Comparison of ENCODE assay signal across 8 cellular contexts in genomic region chr9:1837453-1838084, GRCh38.
A peak's percentile ranks its signal among the peaks of the same experiment; 100 is the strongest.
DNase-seq lines count a peak whose midpoint lies in the region; ATAC-seq, FAIRE-seq and TF ChIP-seq lines count a peak whose summit lies in the region.

No MANE protein-coding gene starts in this region.

- POLR2A ChIA-PET in GM12878 (lab: Charles Lee), result interaction anchor here (1.1 kb wide), 2 partner anchors 37 to 102 kb away, joined by 3 to 4 read pairs; no protein-coding TSS in a partner anchor

- H3K27me3 ChIP-seq in GM23248 (replicated peaks; ENCODE audit: insufficient read depth), result no peaks in the 10 kb centered on the region
- H3K27me3 ChIP-seq in GM12878 (replicated peaks in 1 of 2; ENCODE audit: control insufficient read depth in 2 of 2, insufficient read depth in 2 of 2, low read length in 1 of 2), result no peaks in the 10 kb centered on the region
- no peaks in the 10 kb centered on the region for H3K27me3 ChIP-seq in ascending aorta

- H3F3A ChIP-seq in GM23248 (ENCODE audit: insufficient read depth), result no peaks in the 10 kb centered on the region

- TF ChIP-seq POLR2A in GM12878 (IDR thresholded peaks at IDR 0.05; ENCODE audit: low read depth, low read length), result no peak

- H3K4me3 Mint-ChIP-seq in activated naive CD8-positive, alpha-beta T cell treated with anti-CD3 and anti-CD28 coated beads, Interleukin-2, amount 50 U/mL, for 24 hours, result no peak overlapping the region
- H3K4me3 Mint-ChIP-seq in activated naive CD8-positive, alpha-beta T cell treated with anti-CD3 and anti-CD28 coated beads for 36 hours, result no peak overlapping the region

- no peak for ATAC-seq in activated naive CD8-positive, alpha-beta T cell treated with anti-CD3 and anti-CD28 coated beads, Interleukin-2, amount 50 U/mL, for 24 hours
- ATAC-seq in GM12878 (peak; percentile 98), mucosa of descending colon (peak; percentile 16)

- SMC1A ChIA-PET in GM12878 (lab: Charles Lee; ENCODE audit: uncharacterized antibody, unreplicated experiment), result interaction anchor here (0.6 to 4.8 kb wide), 50 partner anchors 9 to 819 kb away, joined by 3 to 40 read pairs (median 4); no protein-coding TSS in a partner anchor

- in situ Hi-C loops in GM23248 (cut with MboI) (no loop called here), GM12878 (cut with MboI) (no loop called here)

- no peak overlapping the region for H3K27ac ChIP-seq in GM23248
- H3K27ac ChIP-seq in GM12878 (ENCODE audit: control insufficient read depth, insufficient read depth), result no peak overlapping the region
- no peak overlapping the region for H3K27ac ChIP-seq in ascending aorta

- H3K4me1 Mint-ChIP-seq in activated naive CD8-positive, alpha-beta T cell treated with anti-CD3 and anti-CD28 coated beads, Interleukin-2, amount 50 U/mL, for 24 hours, result no peaks in the 10 kb centered on the region
- no peaks in the 10 kb centered on the region for H3K4me1 Mint-ChIP-seq in activated naive CD8-positive, alpha-beta T cell treated with anti-CD3 and anti-CD28 coated beads for 36 hours

- CTCF ChIA-PET in GM12878 (lab: Yijun Ruan, JAX), result interaction anchor here (0.6 to 5.1 kb wide), 57 partner anchors 9 to 833 kb away, joined by 3 to 87 read pairs (median 5); no protein-coding TSS in a partner anchor

- WGBS in GM23248 (ENCODE audit: low coverage in 1 of 2, low lambda C conversion rate in 2 of 2, missing lambda C conversion rate in 2 of 2), 2 experiments, result 31 to 41% methylated on average over 6 of the region's 6 CpGs
- WGBS in GM12878 (ENCODE audit: insufficient coverage, insufficient replicate concordance, low lambda C conversion rate, missing lambda C conversion rate), result 34% methylated on average over 6 of the region's 6 CpGs

- H3K9ac ChIP-seq in GM23248 (no peak overlapping the region), GM12878 (ENCODE audit: control insufficient read depth, insufficient read depth, low read length) (no peak overlapping the region)

- H3K36me3 Mint-ChIP-seq in activated naive CD8-positive, alpha-beta T cell treated with anti-CD3 and anti-CD28 coated beads, Interleukin-2, amount 50 U/mL, for 24 hours (ENCODE audit: low read depth), result no peaks in the 10 kb centered on the region
- H3K36me3 Mint-ChIP-seq in activated naive CD8-positive, alpha-beta T cell treated with anti-CD3 and anti-CD28 coated beads for 36 hours, result no peaks in the 10 kb centered on the region

- peaks cover 2% of the 10 kb centered on the region for H3K27me3 Mint-ChIP-seq in activated naive CD8-positive, alpha-beta T cell treated with anti-CD3 and anti-CD28 coated beads, Interleukin-2, amount 50 U/mL, for 24 hours
- peaks cover 5% of the 10 kb centered on the region for H3K27me3 Mint-ChIP-seq in activated naive CD8-positive, alpha-beta T cell treated with anti-CD3 and anti-CD28 coated beads for 36 hours

- no peak overlapping the region for H3K4me3 ChIP-seq in GM23248
- no peak overlapping the region for H3K4me3 ChIP-seq in GM12878
- no peak overlapping the region for H3K4me3 ChIP-seq in mucosa of descending colon
- no peak overlapping the region for H3K4me3 ChIP-seq in ascending aorta

- H3K9me3 ChIP-seq in GM23248 (ENCODE audit: low read depth) (no peaks in the 10 kb centered on the region), GM12878 (replicated peaks; ENCODE audit: control insufficient read depth, insufficient read depth, low read length) (no peaks in the 10 kb centered on the region), mucosa of descending colon (no peaks in the 10 kb centered on the region), ascending aorta (no peaks in the 10 kb centered on the region)

- peak; percentile 70 to 77 (median 74) for TF ChIP-seq CTCF in GM12878 (IDR thresholded peaks at IDR 0.05 in 2 of 3, conservative IDR thresholded peaks at IDR 0.05 in 1 of 3; ENCODE audit: control insufficient read depth in 2 of 3, extremely low read depth in 1 of 3, insufficient read depth in 1 of 3, low read depth in 3 of 3, low read length in 3 of 3)
- no peak for TF ChIP-seq CTCF in mucosa of descending colon (IDR thresholded peaks at IDR 0.05)
- TF ChIP-seq CTCF in ascending aorta (IDR thresholded peaks at IDR 0.05), result peak in 1 of 3 experiments; percentile 29

- H3K4me1 ChIP-seq in GM23248 (ENCODE audit: insufficient read depth), result no peaks in the 10 kb centered on the region
- H3K4me1 ChIP-seq in GM12878 (ENCODE audit: control insufficient read depth, insufficient read depth, low read length), result no peaks in the 10 kb centered on the region
- no peaks in the 10 kb centered on the region for H3K4me1 ChIP-seq in mucosa of descending colon (ENCODE audit: low read depth)
- no peaks in the 10 kb centered on the region for H3K4me1 ChIP-seq in ascending aorta

- FAIRE-seq in GM12878 (lab: Jason Lieb, UNC), result no peak

- DNase-seq in activated naive CD8-positive, alpha-beta T cell treated with anti-CD3 and anti-CD28 coated beads, Interleukin-2, amount 50 U/mL, for 24 hours, result peak; percentile 6
- no peak for DNase-seq in activated naive CD8-positive, alpha-beta T cell treated with anti-CD3 and anti-CD28 coated beads for 36 hours
- DNase-seq in GM23248, result peak; percentile 40
- DNase-seq in MV-4-11 (lab: John Stamatoyannopoulos, UW), result peak; percentile 18
- peak; percentile 45 for DNase-seq in GM12878 (ENCODE audit: low read depth, low spot score)
- DNase-seq in mucosa of descending colon, result peak in 2 of 3 donors; percentile 28 to 31
- DNase-seq in ascending aorta (ENCODE audit: low spot score in 2 of 2), result no peak
- no peak for DNase-seq in NCI-H226

- H4K20me1 ChIP-seq in GM23248 (ENCODE audit: insufficient read depth), result no peaks in the 10 kb centered on the region
- H4K20me1 ChIP-seq in GM12878 (ENCODE audit: control insufficient read depth, insufficient read depth), result no peaks in the 10 kb centered on the region

- intact Hi-C loops in GM12878 (cut with micrococcal nuclease; ENCODE audit: unreplicated experiment), result loop anchor here (1.0 to 10.0 kb wide), 5 partner anchors 103 to 373 kb away; no protein-coding TSS in a partner anchor
- intact Hi-C loops in mucosa of descending colon (cut with DNase I, micrococcal nuclease), result no loop called here
- intact Hi-C loops in ascending aorta (cut with DNase I), result no loop called here

- H3K4me2 ChIP-seq in GM23248 (ENCODE audit: unreplicated experiment) (no peak overlapping the region), GM12878 (ENCODE audit: control insufficient read depth, insufficient read depth) (no peak overlapping the region)

- TF ChIP-seq RAD21 in GM12878 (IDR thresholded peaks at IDR 0.05; ENCODE audit: insufficient read depth, low read depth, low read length), result peak; percentile 71

- H2AFZ ChIP-seq in GM23248, result no peak overlapping the region
- no peak overlapping the region for H2AFZ ChIP-seq in GM12878 (ENCODE audit: control insufficient read depth, low read depth, low read length)

- no peaks in the 10 kb centered on the region for H3K9me3 Mint-ChIP-seq in activated naive CD8-positive, alpha-beta T cell treated with anti-CD3 and anti-CD28 coated beads, Interleukin-2, amount 50 U/mL, for 24 hours
- no peaks in the 10 kb centered on the region for H3K9me3 Mint-ChIP-seq in activated naive CD8-positive, alpha-beta T cell treated with anti-CD3 and anti-CD28 coated beads for 36 hours

- H3K79me2 ChIP-seq in GM23248 (ENCODE audit: insufficient read depth) (no peaks in the 10 kb centered on the region), GM12878 (ENCODE audit: control insufficient read depth, insufficient read depth, low read length) (no peaks in the 10 kb centered on the region)

- no peak overlapping the region for H3K27ac Mint-ChIP-seq in activated naive CD8-positive, alpha-beta T cell treated with anti-CD3 and anti-CD28 coated beads, Interleukin-2, amount 50 U/mL, for 24 hours
- no peak overlapping the region for H3K27ac Mint-ChIP-seq in activated naive CD8-positive, alpha-beta T cell treated with anti-CD3 and anti-CD28 coated beads for 36 hours

- H3K36me3 ChIP-seq in GM23248 (ENCODE audit: low read depth), result no peaks in the 10 kb centered on the region
- no peaks in the 10 kb centered on the region for H3K36me3 ChIP-seq in GM12878 (ENCODE audit: control insufficient read depth in 2 of 2, insufficient read depth in 2 of 2, low read length in 1 of 2)
- H3K36me3 ChIP-seq in mucosa of descending colon (ENCODE audit: low read depth), result no peaks in the 10 kb centered on the region
- H3K36me3 ChIP-seq in ascending aorta, result no peaks in the 10 kb centered on the region

- RAD21 ChIA-PET in GM12878 (lab: Charles Lee; ENCODE audit: unreplicated experiment), result interaction anchor here (0.5 to 3.8 kb wide), 30 partner anchors 13 to 381 kb away, joined by 3 to 40 read pairs (median 4); partner anchors contain the start of gene SMARCA2

- no peak for TF ChIP-seq EP300 in GM12878 (IDR thresholded peaks at IDR 0.05; ENCODE audit: borderline replicate concordance in 1 of 2, control insufficient read depth in 1 of 2, low read depth in 2 of 2, low read length in 2 of 2)

- H3K9me2 ChIP-seq in GM23248 (ENCODE audit: insufficient read depth), result no peaks in the 10 kb centered on the region

- no TSS peak for BruUV-seq in GM12878 (replicated peaks; lab: Mats Ljungman, UMichigan)

TF ChIP-seq in GM12878, 131 proteins besides CTCF, POLR2A, EP300 and RAD21:
- TF ChIP-seq MTA2 (IDR thresholded peaks at IDR 0.05; ENCODE audit: low read depth) (0 out of 2 replicates have a peak, but pooled peaks have one; percentile 19), SUPT20H (IDR thresholded peaks at IDR 0.05; ENCODE audit: borderline replicate concordance, control insufficient read depth, low read depth, low read length) (no peak), SMC3 (IDR thresholded peaks at IDR 0.05; ENCODE audit: borderline replicate concordance, low read length) (peak; percentile 80), POU2F2 (IDR thresholded peaks at IDR 0.05; ENCODE audit: borderline replicate concordance, low read depth, low read length) (0 out of 3 replicates have a peak, but pooled peaks have one; percentile 20), YY1 (IDR thresholded peaks at IDR 0.05; ENCODE audit: low read depth, low read length) (0 out of 2 replicates have a peak, but pooled peaks have one; percentile 24), RUNX3 (IDR thresholded peaks at IDR 0.05; ENCODE audit: low read length) (peak; percentile 83), RBBP5 (conservative IDR thresholded peaks at IDR 0.05) (no peak), MEF2B (IDR thresholded peaks at IDR 0.05; ENCODE audit: partially characterized antibody, poor library complexity, severe bottlenecking) (no peak), NR2F1 (conservative IDR thresholded peaks at IDR 0.05) (peak; percentile 96), HDAC2 (IDR thresholded peaks at IDR 0.05) (no peak), CBFB (IDR thresholded peaks at IDR 0.05; ENCODE audit: low read depth) (peak; percentile 38; the same call in 1 of the 2 replicates), BHLHE40 (IDR thresholded peaks at IDR 0.05; ENCODE audit: borderline replicate concordance in 1 of 2, low read depth in 2 of 2, low read length in 1 of 2) (peak; percentile 98 to 99)

Comparison
In these comparisons a context has a peak if more than half of its experiments do, and no peak if none do; other contexts are left out.
1. DNase-seq: peak in activated naive CD8-positive, alpha-beta T cell treated with anti-CD3 and anti-CD28 coated beads, Interleukin-2, amount 50 U/mL, for 24 hours (single experiment), GM23248 (single experiment), MV-4-11 (single experiment), GM12878 (single experiment) and mucosa of descending colon (2 of 3); none in activated naive CD8-positive, alpha-beta T cell treated with anti-CD3 and anti-CD28 coated beads for 36 hours (single experiment), ascending aorta (0 of 2) and NCI-H226 (single experiment).